ENCODE assay signal across 1 cellular context in genomic region chr1:162056043-162056442, GRCh38.
TF ChIP-seq lines count a peak whose summit lies in the region.

No MANE protein-coding gene starts in this region.

TF ChIP-seq in HepG2, 621 proteins besides CTCF, POLR2A, EP300 and RAD21 (continued from another document):
- TF ChIP-seq, protein P1, sequence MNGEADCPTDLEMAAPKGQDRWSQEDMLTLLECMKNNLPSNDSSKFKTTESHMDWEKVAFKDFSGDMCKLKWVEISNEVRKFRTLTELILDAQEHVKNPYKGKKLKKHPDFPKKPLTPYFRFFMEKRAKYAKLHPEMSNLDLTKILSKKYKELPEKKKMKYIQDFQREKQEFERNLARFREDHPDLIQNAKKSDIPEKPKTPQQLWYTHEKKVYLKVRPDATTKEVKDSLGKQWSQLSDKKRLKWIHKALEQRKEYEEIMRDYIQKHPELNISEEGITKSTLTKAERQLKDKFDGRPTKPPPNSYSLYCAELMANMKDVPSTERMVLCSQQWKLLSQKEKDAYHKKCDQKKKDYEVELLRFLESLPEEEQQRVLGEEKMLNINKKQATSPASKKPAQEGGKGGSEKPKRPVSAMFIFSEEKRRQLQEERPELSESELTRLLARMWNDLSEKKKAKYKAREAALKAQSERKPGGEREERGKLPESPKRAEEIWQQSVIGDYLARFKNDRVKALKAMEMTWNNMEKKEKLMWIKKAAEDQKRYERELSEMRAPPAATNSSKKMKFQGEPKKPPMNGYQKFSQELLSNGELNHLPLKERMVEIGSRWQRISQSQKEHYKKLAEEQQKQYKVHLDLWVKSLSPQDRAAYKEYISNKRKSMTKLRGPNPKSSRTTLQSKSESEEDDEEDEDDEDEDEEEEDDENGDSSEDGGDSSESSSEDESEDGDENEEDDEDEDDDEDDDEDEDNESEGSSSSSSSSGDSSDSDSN (CRISPR knock-in tag; IDR thresholded peaks at IDR 0.05), result no peak
- TF ChIP-seq CC2D1A (CRISPR knock-in tag; IDR thresholded peaks at IDR 0.05) (0 out of 2 replicates have a peak, but pooled peaks have one; percentile 47), ZNF878 (CRISPR knock-in tag; IDR thresholded peaks at IDR 0.05) (no peak), STAG1 (CRISPR knock-in tag; IDR thresholded peaks at IDR 0.05) (peak; percentile 100), LCORL (IDR thresholded peaks at IDR 0.05) (no peak), LCORL (CRISPR knock-in tag; IDR thresholded peaks at IDR 0.05) (0 out of 2 replicates have a peak, but pooled peaks have one; percentile 20), HNRNPH1 (optimal IDR thresholded peaks at IDR 0.05; ENCODE audit: low read depth, low read length) (no peak), ZNF782 (CRISPR knock-in tag; IDR thresholded peaks at IDR 0.05; ENCODE audit: borderline replicate concordance) (no peak), ZZZ3 (CRISPR knock-in tag; IDR thresholded peaks at IDR 0.05; ENCODE audit: borderline replicate concordance) (no peak), GATAD2A (CRISPR knock-in tag; IDR thresholded peaks at IDR 0.05) (0 out of 2 replicates have a peak, but pooled peaks have one; percentile 38), ZSCAN31 (CRISPR knock-in tag; IDR thresholded peaks at IDR 0.05; ENCODE audit: low read depth) (peak; percentile 50; the same call in 1 of the 2 replicates), CSRNP2 (CRISPR knock-in tag; conservative IDR thresholded peaks at IDR 0.05; ENCODE audit: low read depth) (no peak), ZFAT (CRISPR knock-in tag; conservative IDR thresholded peaks at IDR 0.05) (no peak), ZNF335 (CRISPR knock-in tag; IDR thresholded peaks at IDR 0.05) (peak; percentile 64; the same call in 1 of the 2 replicates), ZNF251 (CRISPR knock-in tag; IDR thresholded peaks at IDR 0.05) (no peak), SMAD1 (CRISPR knock-in tag; IDR thresholded peaks at IDR 0.05; ENCODE audit: borderline replicate concordance, low read depth) (peak; percentile 75; the same call in 1 of the 2 replicates), ZNF124 (CRISPR knock-in tag; IDR thresholded peaks at IDR 0.05) (0 out of 2 replicates have a peak, but pooled peaks have one; percentile 27), SIX4 (CRISPR knock-in tag; IDR thresholded peaks at IDR 0.05) (no peak), POGZ (CRISPR knock-in tag; IDR thresholded peaks at IDR 0.05) (0 out of 2 replicates have a peak, but pooled peaks have one; percentile 14)
- TF ChIP-seq, protein P2, sequence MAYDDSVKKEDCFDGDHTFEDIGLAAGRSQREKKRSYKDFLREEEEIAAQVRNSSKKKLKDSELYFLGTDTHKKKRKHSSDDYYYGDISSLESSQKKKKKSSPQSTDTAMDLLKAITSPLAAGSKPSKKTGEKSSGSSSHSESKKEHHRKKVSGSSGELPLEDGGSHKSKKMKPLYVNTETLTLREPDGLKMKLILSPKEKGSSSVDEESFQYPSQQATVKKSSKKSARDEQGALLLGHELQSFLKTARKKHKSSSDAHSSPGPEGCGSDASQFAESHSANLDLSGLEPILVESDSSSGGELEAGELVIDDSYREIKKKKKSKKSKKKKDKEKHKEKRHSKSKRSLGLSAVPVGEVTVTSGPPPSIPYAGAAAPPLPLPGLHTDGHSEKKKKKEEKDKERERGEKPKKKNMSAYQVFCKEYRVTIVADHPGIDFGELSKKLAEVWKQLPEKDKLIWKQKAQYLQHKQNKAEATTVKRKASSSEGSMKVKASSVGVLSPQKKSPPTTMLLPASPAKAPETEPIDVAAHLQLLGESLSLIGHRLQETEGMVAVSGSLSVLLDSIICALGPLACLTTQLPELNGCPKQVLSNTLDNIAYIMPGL (CRISPR knock-in tag; IDR thresholded peaks at IDR 0.05; ENCODE audit: borderline replicate concordance in 1 of 2, low read depth in 1 of 2), result peak in 1 of 2 experiments; percentile 57; a peak in 1 of 4 replicates
- TF ChIP-seq, protein P3, sequence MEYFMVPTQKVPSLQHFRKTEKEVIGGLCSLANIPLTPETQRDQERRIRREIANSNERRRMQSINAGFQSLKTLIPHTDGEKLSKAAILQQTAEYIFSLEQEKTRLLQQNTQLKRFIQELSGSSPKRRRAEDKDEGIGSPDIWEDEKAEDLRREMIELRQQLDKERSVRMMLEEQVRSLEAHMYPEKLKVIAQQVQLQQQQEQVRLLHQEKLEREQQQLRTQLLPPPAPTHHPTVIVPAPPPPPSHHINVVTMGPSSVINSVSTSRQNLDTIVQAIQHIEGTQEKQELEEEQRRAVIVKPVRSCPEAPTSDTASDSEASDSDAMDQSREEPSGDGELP (IDR thresholded peaks at IDR 0.05; ENCODE audit: borderline replicate concordance, low read depth), result peak; percentile 92
